19 cellular contexts compared by ENCODE assay signal in the genomic region with DNA sequence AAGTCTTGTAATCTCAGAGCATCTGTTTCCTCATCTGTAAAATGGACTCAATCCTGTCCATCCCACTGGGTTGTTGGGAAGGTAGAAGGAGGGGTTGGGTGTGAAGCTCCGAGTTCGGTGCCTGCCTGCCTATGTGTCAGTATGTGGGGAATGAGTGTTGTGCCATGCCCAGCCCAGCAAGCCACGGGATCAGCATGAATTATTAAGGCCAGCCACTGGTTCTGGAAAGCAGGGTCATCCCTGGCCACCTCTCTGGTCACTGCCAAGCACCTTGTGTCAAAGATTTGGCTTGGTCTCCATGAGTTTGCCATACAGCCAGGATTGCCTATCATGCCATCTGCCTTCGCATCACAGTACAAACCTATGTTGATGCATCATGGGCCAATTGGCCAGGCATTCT. TPM values are rescaled to one million over a fixed set of nuclear protein-coding genes. Genes with fewer than 3 reads are reported as not detected.
A peak's percentile ranks its signal among the peaks of the same experiment; 100 is the strongest.
DNase-seq lines count a peak whose midpoint lies in the region; TF ChIP-seq lines count a peak whose summit lies in the region.
"Had no signal": no experiment of that assay in that cellular context is flagged by ENCODE, and none has a peak within 500 bp of the region (broad histone marks: within the 10 kb centered on the region; RNA-seq: fewer than 3 reads in every experiment).

No MANE protein-coding gene starts in this region.

- H3K27ac Mint-ChIP-seq in activated naive CD8-positive, alpha-beta T cell treated with anti-CD3 and anti-CD28 coated beads for 36 hours, result no peak overlapping the region
- H3K27ac Mint-ChIP-seq: CD4-positive, CD25-positive, alpha-beta regulatory T cell; CD8-positive, alpha-beta T cell; HFFc6 had no signal

- H3K4me3 ChIP-seq in BLaER1 (no peak overlapping the region), osteoblast (ENCODE audit: insufficient read depth, low read length) (no peak overlapping the region), skeletal muscle tissue (ENCODE audit: low read length in 3 of 3) (no peak overlapping the region), left ventricle myocardium inferior (no peak overlapping the region)
- H3K4me3 ChIP-seq: GM12878, HAP-1 had no signal

- H3K27me3 Mint-ChIP-seq in activated naive CD8-positive, alpha-beta T cell treated with anti-CD3 and anti-CD28 coated beads for 36 hours, result no peaks in the 10 kb centered on the region
- H3K27me3 Mint-ChIP-seq: CD4-positive, CD25-positive, alpha-beta regulatory T cell had no signal

- H3K4me1 Mint-ChIP-seq in activated naive CD8-positive, alpha-beta T cell treated with anti-CD3 and anti-CD28 coated beads for 36 hours, result no peaks in the 10 kb centered on the region
- H3K4me1 Mint-ChIP-seq: CD4-positive, CD25-positive, alpha-beta regulatory T cell had no signal

- no peaks in the 10 kb centered on the region for H3K36me3 Mint-ChIP-seq in activated naive CD8-positive, alpha-beta T cell treated with anti-CD3 and anti-CD28 coated beads for 36 hours
- H3K36me3 Mint-ChIP-seq: CD4-positive, CD25-positive, alpha-beta regulatory T cell; CD8-positive, alpha-beta T cell had no signal

- intact Hi-C loops in left ventricle myocardium inferior (cut with micrococcal nuclease), result no loop called here

- no peak overlapping the region for H2AFZ ChIP-seq in osteoblast (ENCODE audit: low read length)

- no peaks in the 10 kb centered on the region for H3K9me3 ChIP-seq in BLaER1
- no peaks in the 10 kb centered on the region for H3K9me3 ChIP-seq in osteoblast (ENCODE audit: low read depth, low read length)
- H3K9me3 ChIP-seq in skeletal muscle tissue (ENCODE audit: control insufficient read depth in 3 of 3, low read length in 3 of 3), result no peaks in the 10 kb centered on the region
- no peaks in the 10 kb centered on the region for H3K9me3 ChIP-seq in left ventricle myocardium inferior (replicated peaks)
- H3K9me3 ChIP-seq: Caco-2, HAP-1 had no signal

- peak; percentile 48 for DNase-seq in cerebellar cortex (ENCODE audit: low spot score)
- peak; percentile 15 for DNase-seq in osteoblast (ENCODE audit: insufficient read length, low spot score, missing footprints)
- DNase-seq in activated naive CD8-positive, alpha-beta T cell treated with anti-CD3 and anti-CD28 coated beads for 36 hours, result no peak
- DNase-seq in left ventricle myocardium inferior, result no peak
- no peak for DNase-seq in ureter (ENCODE audit: low spot score)
- DNase-seq: 8988T; Caco-2; CD4-positive, CD25-positive, alpha-beta regulatory T cell; CD8-positive, alpha-beta T cell; DMS153; DND-41; GDM1; GOT3; HFFc6 had no signal

- H3K4me2 ChIP-seq in BLaER1 (0 out of 2 replicates have a peak overlapping the region, but pooled peaks have one; percentile 22), osteoblast (ENCODE audit: insufficient read depth, low read length) (no peak overlapping the region)

- no peak overlapping the region for H3K4me3 Mint-ChIP-seq in activated naive CD8-positive, alpha-beta T cell treated with anti-CD3 and anti-CD28 coated beads for 36 hours
- H3K4me3 Mint-ChIP-seq: CD4-positive, CD25-positive, alpha-beta regulatory T cell; CD8-positive, alpha-beta T cell; HFFc6 had no signal

- H4K20me1 ChIP-seq in BLaER1, result no peaks in the 10 kb centered on the region
- no peaks in the 10 kb centered on the region for H4K20me1 ChIP-seq in osteoblast (ENCODE audit: insufficient read depth, low read length)

- H3K9ac ChIP-seq in BLaER1 (no peak overlapping the region), skeletal muscle tissue (ENCODE audit: low read depth in 1 of 3, low read length in 3 of 3) (no peak overlapping the region)

- peaks cover 11% of the 10 kb centered on the region for H3K4me1 ChIP-seq in BLaER1
- H3K4me1 ChIP-seq in osteoblast (ENCODE audit: insufficient read depth, low read length), result no peaks in the 10 kb centered on the region
- H3K4me1 ChIP-seq in skeletal muscle tissue (ENCODE audit: control insufficient read depth in 3 of 3, insufficient read depth in 3 of 3, low read length in 3 of 3), result peaks cover 0 to 5% (median 4%) of the 10 kb centered on the region in 3 donors
- H3K4me1 ChIP-seq in left ventricle myocardium inferior, result peaks cover 7% of the 10 kb centered on the region
- H3K4me1 ChIP-seq: Caco-2, HAP-1 had no signal

- H3K27me3 ChIP-seq in BLaER1 (no peaks in the 10 kb centered on the region), osteoblast (ENCODE audit: insufficient read depth, low read length) (no peaks in the 10 kb centered on the region), skeletal muscle tissue (ENCODE audit: control insufficient read depth in 3 of 3, insufficient read depth in 3 of 3, low read length in 3 of 3) (no peaks in the 10 kb centered on the region), left ventricle myocardium inferior (ENCODE audit: low read depth) (no peaks in the 10 kb centered on the region)

- no peaks in the 10 kb centered on the region for H3K79me2 ChIP-seq in osteoblast (ENCODE audit: insufficient read depth, low read length)

- no peaks in the 10 kb centered on the region for H3K9me3 Mint-ChIP-seq in activated naive CD8-positive, alpha-beta T cell treated with anti-CD3 and anti-CD28 coated beads for 36 hours
- H3K9me3 Mint-ChIP-seq: CD4-positive, CD25-positive, alpha-beta regulatory T cell; CD8-positive, alpha-beta T cell; HFFc6 had no signal

- no peak for TF ChIP-seq CTCF in osteoblast (IDR thresholded peaks at IDR 0.05; ENCODE audit: extremely low read depth, low read depth, low read length)
- no peak for TF ChIP-seq CTCF in left ventricle myocardium inferior (IDR thresholded peaks at IDR 0.05; ENCODE audit: borderline replicate concordance)

- H3K36me3 ChIP-seq in BLaER1 (peaks cover 32% of the 10 kb centered on the region; the same call in 1 of the 2 replicates), osteoblast (ENCODE audit: insufficient read depth, low read length) (no peaks in the 10 kb centered on the region), skeletal muscle tissue (ENCODE audit: control insufficient read depth in 3 of 3, insufficient read depth in 3 of 3, low read length in 3 of 3) (peaks cover 47 to 57% (median 54%) of the 10 kb centered on the region in 3 donors), left ventricle myocardium inferior (peaks cover 7% of the 10 kb centered on the region)
- H3K36me3 ChIP-seq: HAP-1 had no signal

- H3K27ac ChIP-seq in BLaER1 (no peak overlapping the region), osteoblast (ENCODE audit: low read depth, low read length) (no peak overlapping the region), skeletal muscle tissue (ENCODE audit: low read depth, low read length) (peak overlapping the region; percentile 10), left ventricle myocardium inferior (replicated peaks) (no peak overlapping the region)
- H3K27ac ChIP-seq: C4-2B had no signal

RNA-seq across cellular contexts. Expression of a gene that starts 11.5 kb away (rescaled TPM):
- total RNA-seq in osteoblast (0.29 and 0.36 TPM in 2 replicates), skeletal muscle tissue (28.7 TPM), left ventricle myocardium inferior (4.7 TPM), ureter (8.7 TPM)
- 1 to 10 TPM; 1.6 TPM for total RNA-seq in activated naive CD8-positive, alpha-beta T cell treated with anti-CD3 and anti-CD28 coated beads for 36 hours
- total RNA-seq: Caco-2; CD8-positive, alpha-beta T cell had no signal

RNA-seq across cellular contexts. Expression of a gene that starts 51.9 kb away (rescaled TPM):
- total RNA-seq in osteoblast, result 88.3 and 99.6 TPM in 2 replicates
- 99.7 TPM for total RNA-seq in skeletal muscle tissue
- total RNA-seq in activated naive CD8-positive, alpha-beta T cell treated with anti-CD3 and anti-CD28 coated beads for 36 hours, result 10 to 100 TPM; 62.4 to 63.3 TPM
- total RNA-seq in left ventricle myocardium inferior, result 169 TPM
- 64.9 TPM for total RNA-seq in ureter

Comparison
In these comparisons a context has a peak if more than half of its experiments do, and no peak if none do; other contexts are left out.
1. DNase-seq: peak in cerebellar cortex (single experiment) and osteoblast (single experiment); none in activated naive CD8-positive, alpha-beta T cell treated with anti-CD3 and anti-CD28 coated beads for 36 hours (single experiment), left ventricle myocardium inferior (single experiment) and ureter (single experiment).